In genomic region chr12:1992732-1993131, GRCh38 we compare ENCODE assay signal across 18 cellular contexts. TPM values are rescaled to one million over a fixed set of nuclear protein-coding genes. Genes with fewer than 3 reads are reported as not detected.
DNase-seq lines count a peak whose midpoint lies in the region; ATAC-seq, FAIRE-seq and TF ChIP-seq lines count a peak whose summit lies in the region.
"Had no signal": no experiment of that assay in that cellular context is flagged by ENCODE, and none has a peak within 500 bp of the region (broad histone marks: within the 10 kb centered on the region; RNA-seq: fewer than 3 reads in every experiment).

No MANE protein-coding gene starts in this region.

- peak overlapping the region; percentile 87 for H3K14ac ChIP-seq in IMR-90 (replicated peaks; ENCODE audit: low read depth, low read length)

- H3K9me3 ChIP-seq in CD4-positive, alpha-beta T cell (ENCODE audit: control insufficient read depth, low read length), result no peaks in the 10 kb centered on the region
- H3K9me3 ChIP-seq in IMR-90 (ENCODE audit: control insufficient read depth, insufficient read depth, low read length), result no peaks in the 10 kb centered on the region
- H3K9me3 ChIP-seq in esophagus muscularis mucosa, result no peaks in the 10 kb centered on the region
- peaks cover 1% of the 10 kb centered on the region for H3K9me3 ChIP-seq in osteoblast (ENCODE audit: low read depth, low read length)
- H3K9me3 ChIP-seq: pancreas had no signal

- peaks cover 31 to 55% of the 10 kb centered on the region in 2 experiments for H3K79me1 ChIP-seq in IMR-90 (ENCODE audit: low read depth in 1 of 2, low read length in 2 of 2)

- in situ Hi-C loops in IMR-90 (cut with MboI; ENCODE audit: low sequenced_read_pairs), result no loop called here

- H2BK15ac ChIP-seq in IMR-90 (ENCODE audit: low read depth, low read length), result peak overlapping the region; percentile 72; the same call in 2 of the 3 replicates

- FAIRE-seq in HTR-8/SVneo (lab: Jason Lieb, UNC), result no peak
- FAIRE-seq: pancreas had no signal

- no peak for TF ChIP-seq RAD21 in IMR-90 (IDR thresholded peaks at IDR 0.05; ENCODE audit: low read length)

- peaks cover 15% of the 10 kb centered on the region for H3K4me1 ChIP-seq in IMR-90 (ENCODE audit: control insufficient read depth, insufficient read depth, low read length)
- peaks cover 13 to 31% (median 25%) of the 10 kb centered on the region in 4 donors for H3K4me1 ChIP-seq in esophagus muscularis mucosa
- peaks cover 27% of the 10 kb centered on the region for H3K4me1 ChIP-seq in osteoblast (ENCODE audit: insufficient read depth, low read length)

- no TSS peak for BruUV-seq in IMR-90 (replicated peaks; lab: Mats Ljungman, UMichigan)

- H3K9ac ChIP-seq in IMR-90 (ENCODE audit: low read depth, low read length), result peak overlapping the region; percentile 42; the same call in 1 of the 2 replicates

- H3K79me2 ChIP-seq in osteoblast (ENCODE audit: insufficient read depth, low read length), result peaks cover 23% of the 10 kb centered on the region

- TF ChIP-seq EP300 in esophagus muscularis mucosa (IDR thresholded peaks at IDR 0.05), result no peak

- H3K9me1 ChIP-seq in IMR-90 (ENCODE audit: insufficient read depth, low read length), result peaks cover 18% of the 10 kb centered on the region

- peak overlapping the region; percentile 46 for H3K4me2 ChIP-seq in IMR-90 (ENCODE audit: low read depth, low read length)
- no peak overlapping the region for H3K4me2 ChIP-seq in osteoblast (ENCODE audit: insufficient read depth, low read length)

- H3K4me1 Mint-ChIP-seq in CD4-positive, alpha-beta T cell (ENCODE audit: low read depth), result peaks cover 47% of the 10 kb centered on the region

- no CpG with 5 or more reads among the region's 3 CpGs for WGBS in IMR-90 (ENCODE audit: extremely low coverage in 2 of 2, insufficient read length in 1 of 2), 2 experiments
- WGBS in esophagus muscularis mucosa, result 91% methylated on average over 3 of the region's 3 CpGs

- no peak overlapping the region for H2AK9ac ChIP-seq in IMR-90 (replicated peaks; ENCODE audit: low read depth, low read length, poor library complexity)

- H2AK5ac ChIP-seq in IMR-90 (ENCODE audit: low read depth, low read length), result peak overlapping the region; percentile 54; the same call in 1 of the 2 replicates

- peak overlapping the region; percentile 39 for H4K91ac ChIP-seq in IMR-90 (ENCODE audit: insufficient read depth, low read depth, low read length)

- no peak overlapping the region for H3K4me3 Mint-ChIP-seq in CD4-positive, alpha-beta T cell
- H3K4me3 Mint-ChIP-seq: activated CD8-positive, alpha-beta memory T cell treated with anti-CD3 and anti-CD28 coated beads, Interleukin-2, amount 10 ng/mL, durations not matched to agents 7 days and 5 days; activated naive CD8-positive, alpha-beta T cell treated with anti-CD3 and anti-CD28 coated beads for 36 hours; naive thymus-derived CD4-positive, alpha-beta T cell had no signal

- H3K36me3 Mint-ChIP-seq in CD4-positive, alpha-beta T cell (ENCODE audit: low read depth), result peaks cover 92% of the 10 kb centered on the region

- H4K5ac ChIP-seq in IMR-90 (ENCODE audit: low read depth, low read length), result peak overlapping the region; percentile 95

- no peak for TF ChIP-seq POLR2A in IMR-90 (IDR thresholded peaks at IDR 0.05; ENCODE audit: low read depth, low read length)
- no peak for TF ChIP-seq POLR2A in esophagus muscularis mucosa (IDR thresholded peaks at IDR 0.05; ENCODE audit: low read depth)

- H3K56ac ChIP-seq in IMR-90 (ENCODE audit: extremely low read depth, insufficient read depth, low read length), result peak overlapping the region; percentile 46; the same call in 1 of the 2 replicates

- H3K36me3 ChIP-seq in IMR-90 (ENCODE audit: control insufficient read depth, insufficient read depth, low read length) (peaks cover 20% of the 10 kb centered on the region), esophagus muscularis mucosa (peaks cover 17 to 71% (median 32%) of the 10 kb centered on the region in 4 donors), osteoblast (ENCODE audit: insufficient read depth, low read length) (peaks cover 43% of the 10 kb centered on the region)

- peak overlapping the region; percentile 88 for H2BK20ac ChIP-seq in IMR-90 (ENCODE audit: low read depth, low read length)

- dilution Hi-C loops in IMR-90 (cut with HindIII; ENCODE audit: low sequenced_read_pairs, unreplicated experiment), result no loop called here

- peak overlapping the region; percentile 93 for H2BK5ac ChIP-seq in IMR-90 (ENCODE audit: low read depth, low read length, poor library complexity, severe bottlenecking)

- no peaks in the 10 kb centered on the region for H3K9me3 Mint-ChIP-seq in CD4-positive, alpha-beta T cell
- H3K9me3 Mint-ChIP-seq: activated naive CD8-positive, alpha-beta T cell treated with anti-CD3 and anti-CD28 coated beads for 36 hours had no signal

- no peaks in the 10 kb centered on the region for H3K27me3 ChIP-seq in CD4-positive, alpha-beta T cell (ENCODE audit: control insufficient read depth, insufficient read depth, low read length)
- H3K27me3 ChIP-seq in IMR-90 (ENCODE audit: control insufficient read depth, insufficient read depth, low read length) (no peaks in the 10 kb centered on the region), esophagus muscularis mucosa (no peaks in the 10 kb centered on the region), osteoblast (ENCODE audit: insufficient read depth, low read length) (no peaks in the 10 kb centered on the region)
- H3K27me3 ChIP-seq: pancreas had no signal

- peak overlapping the region; percentile 76 for H3K23ac ChIP-seq in IMR-90 (ENCODE audit: low read depth, low read length)

- POLR2A ChIA-PET in CD4-positive, alpha-beta T cell (lab: Charles Lee), result no interaction called here
- POLR2A ChIA-PET in IMR-90 (lab: Charles Lee; ENCODE audit: unreplicated experiment), result interaction anchor here (0.7 kb wide), 1 partner anchor 20 kb away, joined by 4 read pairs; no protein-coding TSS in a partner anchor

- H2AFZ ChIP-seq in IMR-90 (replicated peaks; ENCODE audit: low read length, poor library complexity) (no peak overlapping the region), osteoblast (ENCODE audit: low read length) (no peak overlapping the region)

- no peaks in the 10 kb centered on the region for H3K27me3 Mint-ChIP-seq in CD4-positive, alpha-beta T cell
- H3K27me3 Mint-ChIP-seq: activated CD8-positive, alpha-beta memory T cell treated with anti-CD3 and anti-CD28 coated beads, Interleukin-2, amount 10 ng/mL, durations not matched to agents 7 days and 5 days; activated naive CD8-positive, alpha-beta T cell treated with anti-CD3 and anti-CD28 coated beads for 36 hours; naive thymus-derived CD4-positive, alpha-beta T cell had no signal

- peak overlapping the region; percentile 71 to 78 for H4K8ac ChIP-seq in IMR-90 (ENCODE audit: low read depth in 2 of 2, low read length in 2 of 2)

- H3K4ac ChIP-seq in IMR-90 (ENCODE audit: low read depth, low read length), result peak overlapping the region; percentile 69

- no peak for ATAC-seq in CD4-positive, alpha-beta T cell (ENCODE audit: poor library complexity)
- ATAC-seq in IMR-90 (ENCODE audit: low read depth) (no peak), HG02759 (IDR thresholded peaks at IDR 0.05; ENCODE audit: unreplicated experiment) (no peak)
- ATAC-seq: naive thymus-derived CD4-positive, alpha-beta T cell had no signal

- peak overlapping the region; percentile 86 for H2BK120ac ChIP-seq in IMR-90 (ENCODE audit: low read depth, low read length)

- H4K20me1 ChIP-seq in IMR-90 (ENCODE audit: insufficient read depth, low read length) (peaks cover 8% of the 10 kb centered on the region; the same call in 1 of the 2 replicates), osteoblast (ENCODE audit: insufficient read depth, low read length) (peaks cover 9% of the 10 kb centered on the region)

- H3K4me3 ChIP-seq in IMR-90 (ENCODE audit: insufficient read depth, low read depth, low read length) (no peak overlapping the region), esophagus muscularis mucosa (no peak overlapping the region), osteoblast (ENCODE audit: insufficient read depth, low read length) (no peak overlapping the region)
- H3K4me3 ChIP-seq: pancreas had no signal

- intact Hi-C loops in CD4-positive, alpha-beta T cell (cut with DNase I, micrococcal nuclease), result no loop called here
- intact Hi-C loops in IMR-90 (cut with micrococcal nuclease), result no loop called here
- intact Hi-C loops in esophagus muscularis mucosa (cut with DNase I), result no loop called here

- CTCF ChIA-PET in CD4-positive, alpha-beta T cell (lab: Charles Lee), result no interaction called here
- CTCF ChIA-PET in IMR-90 (lab: Yijun Ruan, JAX), result interaction anchor here (1.5 kb wide), 1 partner anchor 17 kb away, joined by 3 read pairs; no protein-coding TSS in a partner anchor

- H3K27ac Mint-ChIP-seq in CD4-positive, alpha-beta T cell, result peak overlapping the region; percentile 86
- H3K27ac Mint-ChIP-seq: activated naive CD8-positive, alpha-beta T cell treated with anti-CD3 and anti-CD28 coated beads for 36 hours; naive thymus-derived CD4-positive, alpha-beta T cell had no signal

- H3K27ac ChIP-seq in CD4-positive, alpha-beta T cell (ENCODE audit: low read depth, low read length), result no peak overlapping the region
- peak overlapping the region; percentile 96 for H3K27ac ChIP-seq in IMR-90 (ENCODE audit: insufficient read depth, low read length)
- H3K27ac ChIP-seq in esophagus muscularis mucosa (replicated peaks in 1 of 4), result peak overlapping the region; percentile 75 to 81 (median 77)
- peak overlapping the region; percentile 82 for H3K27ac ChIP-seq in osteoblast (ENCODE audit: low read depth, low read length)
- H3K27ac ChIP-seq: pancreas had no signal

- TF ChIP-seq CTCF in CD4-positive, alpha-beta T cell (IDR thresholded peaks at IDR 0.05), result no peak
- TF ChIP-seq CTCF in IMR-90 (conservative IDR thresholded peaks at IDR 0.05; ENCODE audit: low read depth, low read length) (no peak), esophagus muscularis mucosa (IDR thresholded peaks at IDR 0.05) (no peak), osteoblast (IDR thresholded peaks at IDR 0.05; ENCODE audit: extremely low read depth, low read depth, low read length) (no peak)

- no peak for DNase-seq in CD4-positive, alpha-beta T cell
- DNase-seq in IMR-90, result no peak
- DNase-seq in esophagus muscularis mucosa (ENCODE audit: extremely low spot score), result no peak
- no peak for DNase-seq in osteoblast (ENCODE audit: insufficient read length, low spot score, missing footprints)
- no peak for DNase-seq in iPS-NIHi11 (ENCODE audit: low spot score)
- no peak for DNase-seq in SKM-1 treated with dmso at 0.1 percent for 144 hours (lab: John Stamatoyannopoulos, UW; ENCODE audit: unreplicated experiment)
- DNase-seq in HTR-8/SVneo (ENCODE audit: insufficient read length, low spot score), result no peak
- DNase-seq: activated CD4-positive, alpha-beta T cell treated with anti-CD3 and anti-CD28 coated beads for 48 hours; activated CD8-positive, alpha-beta memory T cell treated with anti-CD3 and anti-CD28 coated beads, Interleukin-2, amount 10 ng/mL, durations not matched to agents 7 days and 5 days; activated naive CD8-positive, alpha-beta T cell treated with anti-CD3 and anti-CD28 coated beads for 36 hours; DMS79 treated with DMSO at 0.1 percent for 48 hours; effector CD4-positive, alpha-beta T cell; naive thymus-derived CD4-positive, alpha-beta T cell; NCI-H1105; NCI-H2029 treated with DMSO at 0.1 percent for 48 hours; pancreas; SHP77 had no signal

- peak overlapping the region; percentile 98 for H3K18ac ChIP-seq in IMR-90 (ENCODE audit: low read depth, low read length)

RNA-seq across cellular contexts. Expression of gene DCP1B, which starts 11.5 kb away (rescaled TPM):
- 1 to 10 TPM; 4.3 to 4.6 TPM for total RNA-seq in CD4-positive, alpha-beta T cell
- total RNA-seq in IMR-90 (2012; rRNA removed), result 13.3 and 13.9 TPM in 2 replicates
- polyA plus RNA-seq in IMR-90 (2012; rRNA removed), result 19.7 and 22.5 TPM in 2 replicates
- polyA plus RNA-seq in IMR-90 (2012; cell fraction: cytosol; rRNA removed), result 9.9 and 13.2 TPM in 2 replicates
- 14.4 and 22.6 TPM in 2 replicates for polyA plus RNA-seq in IMR-90 (2012; cell fraction: nucleus; rRNA removed; ENCODE audit: low replicate concordance)
- total RNA-seq in esophagus muscularis mucosa, result 10 to 100 TPM; 22.0 to 26.5 (median 24.4) TPM
- 13.0 and 15.3 TPM in 2 replicates for total RNA-seq in osteoblast
